In the genomic region with DNA sequence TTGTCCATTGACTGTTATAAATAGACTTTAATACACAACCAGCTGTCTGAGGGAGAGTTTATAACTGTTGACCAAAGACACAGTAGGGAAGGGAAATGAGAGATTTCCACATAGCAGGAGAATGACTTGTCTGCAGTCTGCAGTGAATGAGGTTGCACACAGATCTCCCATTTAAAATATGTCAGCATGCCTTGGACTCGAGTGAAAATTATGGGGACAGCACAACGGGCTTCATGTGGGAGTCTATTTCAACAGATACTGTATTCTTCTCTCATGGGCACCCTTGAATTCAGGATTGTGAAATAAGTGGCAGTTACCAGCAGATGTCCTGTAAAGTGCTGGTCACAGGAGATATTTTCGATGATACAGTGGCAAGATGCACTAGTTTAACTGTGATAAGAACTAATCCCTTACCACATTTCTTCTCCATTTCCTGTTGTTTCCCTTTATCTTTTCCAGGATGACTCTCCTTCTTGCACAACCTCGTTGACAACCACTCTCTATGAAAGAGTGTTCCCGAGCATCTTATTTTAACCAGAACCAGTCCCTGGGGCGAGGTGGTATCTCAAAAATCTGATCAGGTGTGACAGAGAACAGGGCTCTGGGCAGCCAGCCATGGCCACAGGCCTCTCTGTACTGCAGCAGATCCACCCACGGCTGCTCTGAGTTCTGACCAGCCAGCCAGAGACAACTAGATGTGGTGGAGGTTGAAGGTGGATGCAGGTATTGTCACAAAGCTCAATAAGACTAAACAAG, we compare ENCODE assay signal across 8 cellular contexts. TPM values are rescaled to one million over a fixed set of nuclear protein-coding genes. Genes with fewer than 3 reads are reported as not detected.
DNase-seq lines count a peak whose midpoint lies in the region; ATAC-seq and TF ChIP-seq lines count a peak whose summit lies in the region.

No MANE protein-coding gene starts in this region.

- no peaks in the 10 kb centered on the region for H3K9me3 Mint-ChIP-seq in neural progenitor cell

- H3F3A ChIP-seq in neural progenitor cell (ENCODE audit: low read depth): no peaks in the 10 kb centered on the region

- peaks cover 3% of the 10 kb centered on the region for H3K4me1 Mint-ChIP-seq in neural progenitor cell

- DNase-seq in EH (ENCODE audit: low read depth) (peak; percentile 85), NOMO-1 (lab: John Stamatoyannopoulos, UW; ENCODE audit: unreplicated experiment in 2 of 2) (peak; percentile 63 to 75), cerebellum (ENCODE audit: low spot score) (peak; percentile 47), neural progenitor cell (ENCODE audit: low spot score) (no peak), NCI-H2227 (lab: John Stamatoyannopoulos, UW; ENCODE audit: unreplicated experiment) (no peak), T1000 (lab: John Stamatoyannopoulos, UW) (no peak)
- no peak for DNase-seq in activated effector memory CD4-positive, alpha-beta T cell treated with anti-CD3 and anti-CD28 coated beads, Interleukin-2, amount 50 U/mL, for 16 hours

- no peaks in the 10 kb centered on the region for H3K9me3 ChIP-seq in neural progenitor cell (ENCODE audit: low read depth)

- H3K27me3 Mint-ChIP-seq in neural progenitor cell (ENCODE audit: insufficient read depth, low read depth): no peaks in the 10 kb centered on the region

- no peak overlapping the region for H3K9ac ChIP-seq in neural progenitor cell

- H3K27ac Mint-ChIP-seq in neural progenitor cell: no peak overlapping the region

- ATAC-seq in HG03469 (IDR thresholded peaks at IDR 0.05; ENCODE audit: unreplicated experiment): no peak

- H3K27ac ChIP-seq in neural progenitor cell: no peak overlapping the region

- no peak overlapping the region for H3K4me3 ChIP-seq in neural progenitor cell

- no peaks in the 10 kb centered on the region for H3K36me3 ChIP-seq in neural progenitor cell

- no peaks in the 10 kb centered on the region for H3K27me3 ChIP-seq in neural progenitor cell

- peak overlapping the region; percentile 22 for H2AFZ ChIP-seq in neural progenitor cell (replicated peaks)

- no peak for TF ChIP-seq CTCF in neural progenitor cell (IDR thresholded peaks at IDR 0.05)

- peaks cover 14% of the 10 kb centered on the region for H3K4me1 ChIP-seq in neural progenitor cell

- H3K4me3 Mint-ChIP-seq in neural progenitor cell: no peak overlapping the region

- no peaks in the 10 kb centered on the region for H3K79me2 ChIP-seq in neural progenitor cell (ENCODE audit: low read depth)

- H3K36me3 Mint-ChIP-seq in neural progenitor cell: no peaks in the 10 kb centered on the region

- H4K20me1 ChIP-seq in neural progenitor cell (ENCODE audit: low read depth): no peaks in the 10 kb centered on the region

- no peak overlapping the region for H3K4me2 ChIP-seq in neural progenitor cell

RNA-seq across cellular contexts. Expression of a gene that starts 51.5 kb away (rescaled TPM):
- 32.1 TPM for total RNA-seq in cerebellum
- total RNA-seq in neural progenitor cell (ENCODE audit: low replicate concordance): 20.3 and 22.2 TPM in 2 replicates

Comparison
In these comparisons a context has a peak if more than half of its experiments do, and no peak if none do; other contexts are left out.
1. DNase-seq: peak in EH (single experiment), NOMO-1 (2 of 2) and cerebellum (single experiment); none in neural progenitor cell (single experiment), NCI-H2227 (single experiment), activated effector memory CD4-positive, alpha-beta T cell treated with anti-CD3 and anti-CD28 coated beads, Interleukin-2, amount 50 U/mL, for 16 hours (single experiment) and T1000 (single experiment).